Comparison of ENCODE assay signal across 21 cellular contexts in genomic region chrX:348461-349117, GRCh38. TPM values are rescaled to one million over a fixed set of nuclear protein-coding genes. Genes with fewer than 3 reads are reported as not detected.
A peak's percentile ranks its signal among the peaks of the same experiment; 100 is the strongest.
DNase-seq lines count a peak whose midpoint lies in the region; ATAC-seq and TF ChIP-seq lines count a peak whose summit lies in the region.
"Had no signal": no experiment of that assay in that cellular context is flagged by ENCODE, and none has a peak within 500 bp of the region (broad histone marks: within the 10 kb centered on the region; RNA-seq: fewer than 3 reads in every experiment).

No MANE protein-coding gene starts in this region.

- H4K8ac ChIP-seq in neuronal stem cell (ENCODE audit: low read depth, low read length) = no peak overlapping the region

- H2BK15ac ChIP-seq in neuronal stem cell (ENCODE audit: low read length) = no peak overlapping the region

- DNase-seq in WTC11 (ENCODE audit: low spot score) (no peak), fibroblast of pulmonary artery (ENCODE audit: low read depth) (peak; percentile 35), kidney glomerular epithelial cell (lab: John Stamatoyannopoulos, UW) (peak; percentile 4), progenitor cell of endocrine pancreas (ENCODE audit: low spot score, unreplicated experiment) (no peak), neuronal stem cell (ENCODE audit: low spot score) (no peak)
- no peak for DNase-seq in activated CD8-positive, alpha-beta T cell treated with anti-CD3 and anti-CD28 coated beads, Interleukin-2, amount 10 ng/mL, durations not matched to agents 7 days and 5 days
- DNase-seq: activated CD4-positive, alpha-beta T cell treated with anti-CD3 and anti-CD28 coated beads, Interleukin-2, amount 50 U/mL, for 1 hour; activated T-cell treated with anti-CD3 and anti-CD28 coated beads, Interleukin-2, amount 50 U/mL, for 1 hour; DND-41; NCI-H1417 treated with DMSO at 0.1 percent for 48 hours; NCI-H82; Peyer's patch; stimulated activated CD4-positive, alpha-beta T cell treated with anti-CD3 and anti-CD28 coated beads, Interleukin-4, amount 100 ng/mL, for 4 hours had no signal

- H3K14ac ChIP-seq in neuronal stem cell (ENCODE audit: low read length) = no peak overlapping the region

- no peak overlapping the region for H2BK12ac ChIP-seq in neuronal stem cell (ENCODE audit: low read length)

- CTCF ChIA-PET in WTC11 (lab: Charles Lee) = no interaction called here
- CTCF ChIA-PET in activated CD8-positive, alpha-beta T cell treated with anti-CD3 and anti-CD28 coated beads, Interleukin-2, amount 10 ng/mL, durations not matched to agents 7 days and 5 days (lab: Charles Lee) = no interaction called here

- H3K9me3 ChIP-seq in neuronal stem cell (replicated peaks in 1 of 2; ENCODE audit: control insufficient read depth in 2 of 2, insufficient read depth in 1 of 2, low read depth in 1 of 2, low read length in 2 of 2) = peaks cover 7 to 19% of the 10 kb centered on the region in 2 donors
- H3K9me3 ChIP-seq: breast epithelium, esophagus muscularis mucosa, ovary, Peyer's patch had no signal

- H3K4me2 ChIP-seq in neuronal stem cell (ENCODE audit: insufficient read depth, low read length, poor library complexity, severe bottlenecking) = no peak overlapping the region

- H3K27me3 Mint-ChIP-seq in WTC11 (ENCODE audit: low read depth) (no peaks in the 10 kb centered on the region), progenitor cell of endocrine pancreas (no peaks in the 10 kb centered on the region)
- H3K27me3 Mint-ChIP-seq in activated CD8-positive, alpha-beta T cell treated with anti-CD3 and anti-CD28 coated beads, Interleukin-2, amount 10 ng/mL, durations not matched to agents 7 days and 5 days (ENCODE audit: low read depth) = no peaks in the 10 kb centered on the region
- no peaks in the 10 kb centered on the region for H3K27me3 Mint-ChIP-seq in activated T-helper 17 cell treated with anti-CD3 and anti-CD28 coated beads, Interleukin-2, amount 50 U/mL, for 72 hours

- H3K27ac ChIP-seq in neuronal stem cell (replicated peaks; ENCODE audit: low read length) = no peak overlapping the region
- H3K27ac ChIP-seq: breast epithelium, esophagus muscularis mucosa, ovary, Peyer's patch, SK-N-MC, skin epidermis had no signal

- H3K36me3 ChIP-seq in neuronal stem cell (replicated peaks in 1 of 2; ENCODE audit: control insufficient read depth in 2 of 2, insufficient read depth in 2 of 2, low read length in 2 of 2) = peaks cover 16 to 57% of the 10 kb centered on the region in 2 donors
- H3K36me3 ChIP-seq: breast epithelium, ovary had no signal

- H3K36me3 Mint-ChIP-seq in WTC11 = peaks cover 23% of the 10 kb centered on the region
- peaks cover 34% of the 10 kb centered on the region for H3K36me3 Mint-ChIP-seq in progenitor cell of endocrine pancreas (ENCODE audit: insufficient read depth)
- peaks cover 15% of the 10 kb centered on the region for H3K36me3 Mint-ChIP-seq in activated CD8-positive, alpha-beta T cell treated with anti-CD3 and anti-CD28 coated beads, Interleukin-2, amount 10 ng/mL, durations not matched to agents 7 days and 5 days (ENCODE audit: low read depth)
- H3K36me3 Mint-ChIP-seq in activated T-helper 17 cell treated with anti-CD3 and anti-CD28 coated beads, Interleukin-2, amount 50 U/mL, for 72 hours (ENCODE audit: low read depth) = no peaks in the 10 kb centered on the region
- H3K36me3 Mint-ChIP-seq: activated naive CD4-positive, alpha-beta T cell treated with anti-CD3 and anti-CD28 coated beads, Interleukin-2, amount 50 U/mL, for 72 hours had no signal

- H3K4me3 Mint-ChIP-seq in WTC11 (no peak overlapping the region), progenitor cell of endocrine pancreas (ENCODE audit: low read depth) (no peak overlapping the region)
- no peak overlapping the region for H3K4me3 Mint-ChIP-seq in activated CD8-positive, alpha-beta T cell treated with anti-CD3 and anti-CD28 coated beads, Interleukin-2, amount 10 ng/mL, durations not matched to agents 7 days and 5 days
- no peak overlapping the region for H3K4me3 Mint-ChIP-seq in activated T-helper 17 cell treated with anti-CD3 and anti-CD28 coated beads, Interleukin-2, amount 50 U/mL, for 72 hours

- H2AK5ac ChIP-seq in neuronal stem cell (ENCODE audit: low read depth, low read length) = no peak overlapping the region

- H4K91ac ChIP-seq in neuronal stem cell (ENCODE audit: low read depth, low read length, poor library complexity) = no peak overlapping the region

- H3K23ac ChIP-seq in neuronal stem cell (ENCODE audit: low read depth, low read length, poor library complexity) = no peak overlapping the region

- peaks cover 0 to 5% of the 10 kb centered on the region in 2 donors for H3K4me1 ChIP-seq in neuronal stem cell (ENCODE audit: control insufficient read depth in 2 of 2, insufficient read depth in 1 of 2, low read depth in 1 of 2, low read length in 2 of 2)
- H3K4me1 ChIP-seq: breast epithelium, Peyer's patch had no signal

- H3K9ac ChIP-seq in neuronal stem cell (ENCODE audit: low read depth, low read length, poor library complexity) = no peak overlapping the region

- H2BK120ac ChIP-seq in neuronal stem cell (ENCODE audit: low read depth, low read length) = no peak overlapping the region

- TF ChIP-seq CTCF in WTC11 (IDR thresholded peaks at IDR 0.05) (no peak), fibroblast of pulmonary artery (IDR thresholded peaks at IDR 0.05; ENCODE audit: low read length, missing control alignments) (no peak), progenitor cell of endocrine pancreas (IDR thresholded peaks at IDR 0.05; ENCODE audit: unreplicated experiment) (no peak)

- H3K9me3 Mint-ChIP-seq in WTC11 (no peaks in the 10 kb centered on the region), progenitor cell of endocrine pancreas (ENCODE audit: low read depth) (peaks cover 3% of the 10 kb centered on the region)
- no peaks in the 10 kb centered on the region for H3K9me3 Mint-ChIP-seq in activated CD8-positive, alpha-beta T cell treated with anti-CD3 and anti-CD28 coated beads, Interleukin-2, amount 10 ng/mL, durations not matched to agents 7 days and 5 days (ENCODE audit: insufficient read depth)
- no peaks in the 10 kb centered on the region for H3K9me3 Mint-ChIP-seq in activated T-helper 17 cell treated with anti-CD3 and anti-CD28 coated beads, Interleukin-2, amount 50 U/mL, for 72 hours
- H3K9me3 Mint-ChIP-seq: activated naive CD4-positive, alpha-beta T cell treated with anti-CD3 and anti-CD28 coated beads, Interleukin-2, amount 50 U/mL, for 72 hours had no signal

- WGBS in neuronal stem cell (ENCODE audit: extremely low coverage in 2 of 2, insufficient read length in 2 of 2, insufficient replicate concordance in 1 of 2), 2 donors = no CpG with 5 or more reads among the region's 11 CpGs

- no peak overlapping the region for H3K18ac ChIP-seq in neuronal stem cell (ENCODE audit: low read length)

- no peaks in the 10 kb centered on the region for H3K27me3 ChIP-seq in neuronal stem cell (ENCODE audit: control insufficient read depth in 3 of 3, insufficient read depth in 3 of 3, low read depth in 1 of 3, low read length in 3 of 3)
- H3K27me3 ChIP-seq: breast epithelium, esophagus muscularis mucosa, ovary, Peyer's patch had no signal

- no peak overlapping the region for H2BK5ac ChIP-seq in neuronal stem cell (ENCODE audit: low read length)

- no peak overlapping the region for H3K4ac ChIP-seq in neuronal stem cell (ENCODE audit: low read length)

- no peak for ATAC-seq in WTC11
- no peak for ATAC-seq in HG03280 (IDR thresholded peaks at IDR 0.05; ENCODE audit: unreplicated experiment)
- ATAC-seq in activated CD8-positive, alpha-beta T cell treated with anti-CD3 and anti-CD28 coated beads, Interleukin-2, amount 10 ng/mL, durations not matched to agents 7 days and 5 days = no peak
- no peak for ATAC-seq in activated T-helper 17 cell treated with anti-CD3 and anti-CD28 coated beads, Interleukin-2, amount 50 U/mL, for 72 hours (replicated peaks)
- ATAC-seq: activated naive CD4-positive, alpha-beta T cell treated with anti-CD3 and anti-CD28 coated beads, Interleukin-2, amount 50 U/mL, for 72 hours had no signal

- H2AFZ ChIP-seq in neuronal stem cell (ENCODE audit: low read length) = no peak overlapping the region

- no peak overlapping the region for H3K4me3 ChIP-seq in fibroblast of pulmonary artery (replicated peaks; ENCODE audit: low read depth, low read length)
- H3K4me3 ChIP-seq in neuronal stem cell (ENCODE audit: low read length in 2 of 2) = no peak overlapping the region
- H3K4me3 ChIP-seq: breast epithelium, esophagus muscularis mucosa, ovary, Peyer's patch, SK-N-MC, skin epidermis had no signal

- H3K4me1 Mint-ChIP-seq in WTC11 (0 out of 2 replicates have a peak, but pooled peaks cover 3% of the 10 kb centered on the region), progenitor cell of endocrine pancreas (ENCODE audit: low read depth) (peaks cover 4% of the 10 kb centered on the region)
- H3K4me1 Mint-ChIP-seq in activated CD8-positive, alpha-beta T cell treated with anti-CD3 and anti-CD28 coated beads, Interleukin-2, amount 10 ng/mL, durations not matched to agents 7 days and 5 days (ENCODE audit: low read depth) = no peaks in the 10 kb centered on the region
- no peaks in the 10 kb centered on the region for H3K4me1 Mint-ChIP-seq in activated T-helper 17 cell treated with anti-CD3 and anti-CD28 coated beads, Interleukin-2, amount 50 U/mL, for 72 hours

- H3K27ac Mint-ChIP-seq in WTC11 (peak overlapping the region; percentile 79; the same call in 1 of the 2 replicates), progenitor cell of endocrine pancreas (peak overlapping the region; percentile 88)
- H3K27ac Mint-ChIP-seq in activated CD8-positive, alpha-beta T cell treated with anti-CD3 and anti-CD28 coated beads, Interleukin-2, amount 10 ng/mL, durations not matched to agents 7 days and 5 days = no peak overlapping the region
- H3K27ac Mint-ChIP-seq in activated T-helper 17 cell treated with anti-CD3 and anti-CD28 coated beads, Interleukin-2, amount 50 U/mL, for 72 hours = no peak overlapping the region

- H3K79me1 ChIP-seq in neuronal stem cell (ENCODE audit: low read depth, low read length) = peaks cover 14% of the 10 kb centered on the region

- POLR2A ChIA-PET in WTC11 (lab: Charles Lee) = no interaction called here
- POLR2A ChIA-PET in activated CD8-positive, alpha-beta T cell treated with anti-CD3 and anti-CD28 coated beads, Interleukin-2, amount 10 ng/mL, durations not matched to agents 7 days and 5 days (lab: Charles Lee) = no interaction called here

RNA-seq across cellular contexts. Expression of gene GTPBP6, which starts 30.0 kb away (rescaled TPM):
- total RNA-seq in WTC11 (2021) (63.9 to 68.5 TPM (median 67.9 TPM) in 3 replicates), progenitor cell of endocrine pancreas (71.1 and 72.7 TPM in 2 replicates)
- 42.2 TPM for polyA plus RNA-seq in neuronal stem cell (2013, experiment 1 of 2)
- 42.0 TPM for polyA plus RNA-seq in neuronal stem cell (2013, experiment 2 of 2)
- 10 to 100 TPM; 55.7 to 59.9 TPM for total RNA-seq in activated CD8-positive, alpha-beta T cell treated with anti-CD3 and anti-CD28 coated beads, Interleukin-2, amount 10 ng/mL, durations not matched to agents 7 days and 5 days
- total RNA-seq in activated T-helper 17 cell treated with anti-CD3 and anti-CD28 coated beads, Interleukin-2, amount 50 U/mL, for 72 hours = 10 to 100 TPM; 48.2 to 61.2 TPM

RNA-seq across cellular contexts. Expression of gene PPP2R3B, which starts 38.1 kb away (rescaled TPM):
- total RNA-seq in WTC11 (2021) = 103 to 130 TPM (median 107 TPM) in 3 replicates
- 70.0 and 72.6 TPM in 2 replicates for total RNA-seq in progenitor cell of endocrine pancreas
- 57.0 TPM for polyA plus RNA-seq in neuronal stem cell (2013, experiment 1 of 2)
- polyA plus RNA-seq in neuronal stem cell (2013, experiment 2 of 2) = 53.8 TPM
- 10 to 100 TPM; 41.8 to 44.6 TPM for total RNA-seq in activated CD8-positive, alpha-beta T cell treated with anti-CD3 and anti-CD28 coated beads, Interleukin-2, amount 10 ng/mL, durations not matched to agents 7 days and 5 days
- 10 to 100 TPM; 19.3 to 22.6 TPM for total RNA-seq in activated T-helper 17 cell treated with anti-CD3 and anti-CD28 coated beads, Interleukin-2, amount 50 U/mL, for 72 hours

Comparison
In these comparisons a context has a peak if more than half of its experiments do, and no peak if none do; other contexts are left out.
1. DNase-seq: peak in fibroblast of pulmonary artery (single experiment) and kidney glomerular epithelial cell (single experiment); none in WTC11 (single experiment), progenitor cell of endocrine pancreas (single experiment), neuronal stem cell (single experiment) and activated CD8-positive, alpha-beta T cell treated with anti-CD3 and anti-CD28 coated beads, Interleukin-2, amount 10 ng/mL, durations not matched to agents 7 days and 5 days (single experiment).
2. H3K27ac Mint-ChIP-seq: peak in WTC11 (single experiment) and progenitor cell of endocrine pancreas (single experiment); none in activated CD8-positive, alpha-beta T cell treated with anti-CD3 and anti-CD28 coated beads, Interleukin-2, amount 10 ng/mL, durations not matched to agents 7 days and 5 days (single experiment) and activated T-helper 17 cell treated with anti-CD3 and anti-CD28 coated beads, Interleukin-2, amount 50 U/mL, for 72 hours (single experiment).